1 cellular context compared by ENCODE assay signal in the genomic region with DNA sequence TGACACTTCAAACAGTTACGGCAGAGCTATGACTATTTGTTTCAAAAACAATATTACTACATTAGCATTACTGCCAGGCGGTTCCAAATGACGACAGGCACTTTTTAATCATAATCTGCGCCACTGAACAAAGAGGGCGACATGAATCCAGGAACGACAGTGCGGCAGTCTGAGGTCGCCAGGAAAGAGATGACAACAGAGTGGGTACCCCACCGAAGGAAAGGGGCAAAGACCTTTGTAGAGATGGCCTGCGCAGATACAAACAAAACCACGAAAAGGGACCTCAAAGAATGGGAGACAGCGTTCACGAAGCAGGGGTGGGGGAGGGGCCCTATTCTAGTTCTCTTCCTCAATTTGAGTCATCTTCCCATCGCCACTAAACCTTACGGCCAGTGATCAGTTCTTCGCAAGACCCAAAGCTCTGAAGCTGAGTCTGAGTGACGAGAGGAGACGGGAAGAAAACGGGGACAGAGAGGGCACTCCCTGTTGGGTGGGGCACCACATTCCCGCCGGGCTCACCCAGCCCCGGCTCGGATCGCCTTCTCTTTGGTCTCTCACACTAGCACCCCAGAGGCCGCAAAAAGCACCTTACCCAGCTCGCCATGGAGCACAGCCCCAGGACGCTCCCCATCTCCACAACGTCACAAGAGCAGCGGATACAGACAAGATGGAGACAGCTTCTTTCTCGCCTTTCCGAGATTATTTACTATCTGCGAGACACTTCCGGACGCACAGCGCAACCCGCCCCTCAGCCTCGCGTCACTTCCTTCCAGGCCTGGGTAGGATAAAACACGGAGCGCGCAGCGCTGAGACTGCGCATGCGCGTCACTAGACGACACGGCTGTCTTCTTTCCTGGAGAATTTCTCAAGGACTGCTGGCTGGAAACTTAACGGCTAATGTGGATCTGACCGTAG.
TF ChIP-seq lines count a peak whose summit lies in the region.

A gene (minus strand): TSS at position 701 of the 915 bp plus-strand sequence. CDS start 70 bp downstream, at position 631.

TF ChIP-seq in H1, 55 proteins besides CTCF, POLR2A, EP300 and RAD21 (continued from another document):
- TF ChIP-seq, protein P1, sequence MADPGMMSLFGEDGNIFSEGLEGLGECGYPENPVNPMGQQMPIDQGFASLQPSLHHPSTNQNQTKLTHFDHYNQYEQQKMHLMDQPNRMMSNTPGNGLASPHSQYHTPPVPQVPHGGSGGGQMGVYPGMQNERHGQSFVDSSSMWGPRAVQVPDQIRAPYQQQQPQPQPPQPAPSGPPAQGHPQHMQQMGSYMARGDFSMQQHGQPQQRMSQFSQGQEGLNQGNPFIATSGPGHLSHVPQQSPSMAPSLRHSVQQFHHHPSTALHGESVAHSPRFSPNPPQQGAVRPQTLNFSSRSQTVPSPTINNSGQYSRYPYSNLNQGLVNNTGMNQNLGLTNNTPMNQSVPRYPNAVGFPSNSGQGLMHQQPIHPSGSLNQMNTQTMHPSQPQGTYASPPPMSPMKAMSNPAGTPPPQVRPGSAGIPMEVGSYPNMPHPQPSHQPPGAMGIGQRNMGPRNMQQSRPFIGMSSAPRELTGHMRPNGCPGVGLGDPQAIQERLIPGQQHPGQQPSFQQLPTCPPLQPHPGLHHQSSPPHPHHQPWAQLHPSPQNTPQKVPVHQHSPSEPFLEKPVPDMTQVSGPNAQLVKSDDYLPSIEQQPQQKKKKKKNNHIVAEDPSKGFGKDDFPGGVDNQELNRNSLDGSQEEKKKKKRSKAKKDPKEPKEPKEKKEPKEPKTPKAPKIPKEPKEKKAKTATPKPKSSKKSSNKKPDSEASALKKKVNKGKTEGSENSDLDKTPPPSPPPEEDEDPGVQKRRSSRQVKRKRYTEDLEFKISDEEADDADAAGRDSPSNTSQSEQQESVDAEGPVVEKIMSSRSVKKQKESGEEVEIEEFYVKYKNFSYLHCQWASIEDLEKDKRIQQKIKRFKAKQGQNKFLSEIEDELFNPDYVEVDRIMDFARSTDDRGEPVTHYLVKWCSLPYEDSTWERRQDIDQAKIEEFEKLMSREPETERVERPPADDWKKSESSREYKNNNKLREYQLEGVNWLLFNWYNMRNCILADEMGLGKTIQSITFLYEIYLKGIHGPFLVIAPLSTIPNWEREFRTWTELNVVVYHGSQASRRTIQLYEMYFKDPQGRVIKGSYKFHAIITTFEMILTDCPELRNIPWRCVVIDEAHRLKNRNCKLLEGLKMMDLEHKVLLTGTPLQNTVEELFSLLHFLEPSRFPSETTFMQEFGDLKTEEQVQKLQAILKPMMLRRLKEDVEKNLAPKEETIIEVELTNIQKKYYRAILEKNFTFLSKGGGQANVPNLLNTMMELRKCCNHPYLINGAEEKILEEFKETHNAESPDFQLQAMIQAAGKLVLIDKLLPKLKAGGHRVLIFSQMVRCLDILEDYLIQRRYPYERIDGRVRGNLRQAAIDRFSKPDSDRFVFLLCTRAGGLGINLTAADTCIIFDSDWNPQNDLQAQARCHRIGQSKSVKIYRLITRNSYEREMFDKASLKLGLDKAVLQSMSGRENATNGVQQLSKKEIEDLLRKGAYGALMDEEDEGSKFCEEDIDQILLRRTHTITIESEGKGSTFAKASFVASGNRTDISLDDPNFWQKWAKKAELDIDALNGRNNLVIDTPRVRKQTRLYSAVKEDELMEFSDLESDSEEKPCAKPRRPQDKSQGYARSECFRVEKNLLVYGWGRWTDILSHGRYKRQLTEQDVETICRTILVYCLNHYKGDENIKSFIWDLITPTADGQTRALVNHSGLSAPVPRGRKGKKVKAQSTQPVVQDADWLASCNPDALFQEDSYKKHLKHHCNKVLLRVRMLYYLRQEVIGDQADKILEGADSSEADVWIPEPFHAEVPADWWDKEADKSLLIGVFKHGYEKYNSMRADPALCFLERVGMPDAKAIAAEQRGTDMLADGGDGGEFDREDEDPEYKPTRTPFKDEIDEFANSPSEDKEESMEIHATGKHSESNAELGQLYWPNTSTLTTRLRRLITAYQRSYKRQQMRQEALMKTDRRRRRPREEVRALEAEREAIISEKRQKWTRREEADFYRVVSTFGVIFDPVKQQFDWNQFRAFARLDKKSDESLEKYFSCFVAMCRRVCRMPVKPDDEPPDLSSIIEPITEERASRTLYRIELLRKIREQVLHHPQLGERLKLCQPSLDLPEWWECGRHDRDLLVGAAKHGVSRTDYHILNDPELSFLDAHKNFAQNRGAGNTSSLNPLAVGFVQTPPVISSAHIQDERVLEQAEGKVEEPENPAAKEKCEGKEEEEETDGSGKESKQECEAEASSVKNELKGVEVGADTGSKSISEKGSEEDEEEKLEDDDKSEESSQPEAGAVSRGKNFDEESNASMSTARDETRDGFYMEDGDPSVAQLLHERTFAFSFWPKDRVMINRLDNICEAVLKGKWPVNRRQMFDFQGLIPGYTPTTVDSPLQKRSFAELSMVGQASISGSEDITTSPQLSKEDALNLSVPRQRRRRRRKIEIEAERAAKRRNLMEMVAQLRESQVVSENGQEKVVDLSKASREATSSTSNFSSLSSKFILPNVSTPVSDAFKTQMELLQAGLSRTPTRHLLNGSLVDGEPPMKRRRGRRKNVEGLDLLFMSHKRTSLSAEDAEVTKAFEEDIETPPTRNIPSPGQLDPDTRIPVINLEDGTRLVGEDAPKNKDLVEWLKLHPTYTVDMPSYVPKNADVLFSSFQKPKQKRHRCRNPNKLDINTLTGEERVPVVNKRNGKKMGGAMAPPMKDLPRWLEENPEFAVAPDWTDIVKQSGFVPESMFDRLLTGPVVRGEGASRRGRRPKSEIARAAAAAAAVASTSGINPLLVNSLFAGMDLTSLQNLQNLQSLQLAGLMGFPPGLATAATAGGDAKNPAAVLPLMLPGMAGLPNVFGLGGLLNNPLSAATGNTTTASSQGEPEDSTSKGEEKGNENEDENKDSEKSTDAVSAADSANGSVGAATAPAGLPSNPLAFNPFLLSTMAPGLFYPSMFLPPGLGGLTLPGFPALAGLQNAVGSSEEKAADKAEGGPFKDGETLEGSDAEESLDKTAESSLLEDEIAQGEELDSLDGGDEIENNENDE (IDR thresholded peaks at IDR 0.05; ENCODE audit: insufficient replicate concordance, low read length): no peak
- TF ChIP-seq SRF (IDR thresholded peaks at IDR 0.05; ENCODE audit: low read depth, low read length) (no peak), SIRT6 (IDR thresholded peaks at IDR 0.05; ENCODE audit: low read length) (no peak), BACH1 (IDR thresholded peaks at IDR 0.05; ENCODE audit: low read length) (no peak), GABPA (IDR thresholded peaks at IDR 0.05; ENCODE audit: borderline replicate concordance, insufficient read depth, low read length) (peak; percentile 75; the same call in 1 of the 2 replicates), EGR1 (IDR thresholded peaks at IDR 0.05; ENCODE audit: borderline replicate concordance, low read depth, low read length) (no peak), SIN3A (conservative IDR thresholded peaks at IDR 0.05 in 1 of 2, IDR thresholded peaks at IDR 0.05 in 1 of 2; ENCODE audit: low read depth in 1 of 2, low read length in 2 of 2) (peak; percentile 38 to 51; a peak in 1 of 4 replicates), JUND (IDR thresholded peaks at IDR 0.05; ENCODE audit: low read length) (no peak), CHD1 (IDR thresholded peaks at IDR 0.05; ENCODE audit: low read depth, low read length) (no peak), BCL11A (IDR thresholded peaks at IDR 0.05; ENCODE audit: low read depth in 2 of 2, low read length in 2 of 2) (no peak), TBP (IDR thresholded peaks at IDR 0.05; ENCODE audit: low read depth, low read length) (peak; percentile 77; the same call in 1 of the 2 replicates), CBX8 (IDR thresholded peaks at IDR 0.05; ENCODE audit: borderline replicate concordance, low read depth, low read length) (no peak), SUZ12 (IDR thresholded peaks at IDR 0.05; ENCODE audit: low read length) (no peak), CEBPB (IDR thresholded peaks at IDR 0.05; ENCODE audit: low read depth, low read length) (no peak), YY1 (IDR thresholded peaks at IDR 0.05; ENCODE audit: low read depth, low read length) (peak; percentile 67), SP2 (IDR thresholded peaks at IDR 0.05; ENCODE audit: low read length) (no peak), POLR2AphosphoS5 (IDR thresholded peaks at IDR 0.05; ENCODE audit: low read depth, low read length) (peak; percentile 97), SAP30 (IDR thresholded peaks at IDR 0.05; ENCODE audit: insufficient read depth, insufficient replicate concordance, low read length) (peak; percentile 64), RFX5 (IDR thresholded peaks at IDR 0.05; ENCODE audit: borderline replicate concordance, low read depth, low read length) (no peak), CHD2 (IDR thresholded peaks at IDR 0.05; ENCODE audit: low read length) (no peak), POU5F1 (IDR thresholded peaks at IDR 0.05; ENCODE audit: low read depth, low read length) (no peak), CBX5 (IDR thresholded peaks at IDR 0.05; ENCODE audit: low read depth, low read length) (no peak), RXRA (IDR thresholded peaks at IDR 0.05; ENCODE audit: insufficient read depth, low read depth, low read length) (no peak), SP1 (IDR thresholded peaks at IDR 0.05; ENCODE audit: low read depth, low read length) (no peak), EZH2 (IDR thresholded peaks at IDR 0.05; ENCODE audit: low read depth, low read length, severe bottlenecking) (no peak), HDAC6 (IDR thresholded peaks at IDR 0.05; ENCODE audit: low read depth, low read length) (no peak), KDM1A (IDR thresholded peaks at IDR 0.05; ENCODE audit: borderline replicate concordance, low read length) (no peak), CREB1 (IDR thresholded peaks at IDR 0.05) (peak; percentile 86), ZNF274 (IDR thresholded peaks at IDR 0.05; ENCODE audit: borderline replicate concordance, extremely low read depth, low read length) (no peak), FOSL1 (IDR thresholded peaks at IDR 0.05; ENCODE audit: insufficient read depth, low read depth, low read length) (no peak), KDM5A (IDR thresholded peaks at IDR 0.05; ENCODE audit: low read length) (no peak), JUN (IDR thresholded peaks at IDR 0.05; ENCODE audit: low read depth, low read length) (no peak), CTBP2 (IDR thresholded peaks at IDR 0.05; ENCODE audit: borderline replicate concordance, insufficient read depth, insufficient read length, low read length) (no peak), KDM4A (IDR thresholded peaks at IDR 0.05; ENCODE audit: low read depth, low read length, severe bottlenecking) (peak; percentile 83), HDAC2 (IDR thresholded peaks at IDR 0.05; ENCODE audit: borderline replicate concordance in 1 of 2, low read depth in 2 of 2, low read length in 2 of 2) (peak in 1 of 2 experiments; percentile 87; a peak in 1 of 4 replicates), SP4 (IDR thresholded peaks at IDR 0.05; ENCODE audit: low read length) (no peak), NANOG (IDR thresholded peaks at IDR 0.05; ENCODE audit: insufficient read depth, low read depth, low read length, poor library complexity, severe bottlenecking) (no peak), SIX5 (IDR thresholded peaks at IDR 0.05; ENCODE audit: low read depth, low read length) (no peak), GTF2F1 (IDR thresholded peaks at IDR 0.05; ENCODE audit: borderline replicate concordance, low read depth, low read length) (no peak), MAFK (IDR thresholded peaks at IDR 0.05; ENCODE audit: low read depth, low read length) (no peak), BRCA1 (IDR thresholded peaks at IDR 0.05; ENCODE audit: low read depth, low read length) (no peak), TAF1 (IDR thresholded peaks at IDR 0.05; ENCODE audit: low read depth, low read length) (peak; percentile 89), ASH2L (IDR thresholded peaks at IDR 0.05; ENCODE audit: low read length) (peak; percentile 86)
- TF ChIP-seq, protein P2, sequence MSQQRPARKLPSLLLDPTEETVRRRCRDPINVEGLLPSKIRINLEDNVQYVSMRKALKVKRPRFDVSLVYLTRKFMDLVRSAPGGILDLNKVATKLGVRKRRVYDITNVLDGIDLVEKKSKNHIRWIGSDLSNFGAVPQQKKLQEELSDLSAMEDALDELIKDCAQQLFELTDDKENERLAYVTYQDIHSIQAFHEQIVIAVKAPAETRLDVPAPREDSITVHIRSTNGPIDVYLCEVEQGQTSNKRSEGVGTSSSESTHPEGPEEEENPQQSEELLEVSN (IDR thresholded peaks at IDR 0.05): no peak
- TF ChIP-seq, protein P3, sequence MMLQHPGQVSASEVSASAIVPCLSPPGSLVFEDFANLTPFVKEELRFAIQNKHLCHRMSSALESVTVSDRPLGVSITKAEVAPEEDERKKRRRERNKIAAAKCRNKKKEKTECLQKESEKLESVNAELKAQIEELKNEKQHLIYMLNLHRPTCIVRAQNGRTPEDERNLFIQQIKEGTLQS (IDR thresholded peaks at IDR 0.05; ENCODE audit: insufficient read depth, low read depth, low read length): no peak
- TF ChIP-seq, protein P4, sequence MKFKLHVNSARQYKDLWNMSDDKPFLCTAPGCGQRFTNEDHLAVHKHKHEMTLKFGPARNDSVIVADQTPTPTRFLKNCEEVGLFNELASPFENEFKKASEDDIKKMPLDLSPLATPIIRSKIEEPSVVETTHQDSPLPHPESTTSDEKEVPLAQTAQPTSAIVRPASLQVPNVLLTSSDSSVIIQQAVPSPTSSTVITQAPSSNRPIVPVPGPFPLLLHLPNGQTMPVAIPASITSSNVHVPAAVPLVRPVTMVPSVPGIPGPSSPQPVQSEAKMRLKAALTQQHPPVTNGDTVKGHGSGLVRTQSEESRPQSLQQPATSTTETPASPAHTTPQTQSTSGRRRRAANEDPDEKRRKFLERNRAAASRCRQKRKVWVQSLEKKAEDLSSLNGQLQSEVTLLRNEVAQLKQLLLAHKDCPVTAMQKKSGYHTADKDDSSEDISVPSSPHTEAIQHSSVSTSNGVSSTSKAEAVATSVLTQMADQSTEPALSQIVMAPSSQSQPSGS (IDR thresholded peaks at IDR 0.05; ENCODE audit: low read length): no peak
- TF ChIP-seq, protein P5, sequence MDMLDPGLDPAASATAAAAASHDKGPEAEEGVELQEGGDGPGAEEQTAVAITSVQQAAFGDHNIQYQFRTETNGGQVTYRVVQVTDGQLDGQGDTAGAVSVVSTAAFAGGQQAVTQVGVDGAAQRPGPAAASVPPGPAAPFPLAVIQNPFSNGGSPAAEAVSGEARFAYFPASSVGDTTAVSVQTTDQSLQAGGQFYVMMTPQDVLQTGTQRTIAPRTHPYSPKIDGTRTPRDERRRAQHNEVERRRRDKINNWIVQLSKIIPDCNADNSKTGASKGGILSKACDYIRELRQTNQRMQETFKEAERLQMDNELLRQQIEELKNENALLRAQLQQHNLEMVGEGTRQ (IDR thresholded peaks at IDR 0.05; ENCODE audit: low read length): no peak
- TF ChIP-seq, protein P6, sequence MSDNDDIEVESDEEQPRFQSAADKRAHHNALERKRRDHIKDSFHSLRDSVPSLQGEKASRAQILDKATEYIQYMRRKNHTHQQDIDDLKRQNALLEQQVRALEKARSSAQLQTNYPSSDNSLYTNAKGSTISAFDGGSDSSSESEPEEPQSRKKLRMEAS (IDR thresholded peaks at IDR 0.05): no peak
TF ChIP-seq in H1: peak in this region for 14.
